In genomic region chr6:128079026-128079425, GRCh38 we compare ENCODE assay signal across 1 cellular context.
TF ChIP-seq lines count a peak whose summit lies in the region.

No MANE protein-coding gene starts in this region.

TF ChIP-seq in HepG2, 621 proteins besides CTCF, POLR2A, EP300 and RAD21 (continued from another document):
- TF ChIP-seq HBP1 (CRISPR knock-in tag; IDR thresholded peaks at IDR 0.05; ENCODE audit: low read depth) (no peak), STAT5B (CRISPR knock-in tag; IDR thresholded peaks at IDR 0.05) (no peak), ZNF382 (CRISPR knock-in tag; IDR thresholded peaks at IDR 0.05; ENCODE audit: borderline replicate concordance) (no peak), ZNF577 (CRISPR knock-in tag; IDR thresholded peaks at IDR 0.05; ENCODE audit: borderline replicate concordance, low read depth) (no peak), ZNF672 (CRISPR knock-in tag; IDR thresholded peaks at IDR 0.05) (no peak), HNF4G (IDR thresholded peaks at IDR 0.05; ENCODE audit: borderline replicate concordance, low read depth, low read length) (no peak), HNF4G (CRISPR knock-in tag; IDR thresholded peaks at IDR 0.05; ENCODE audit: borderline replicate concordance, low read depth) (no peak)
